ENCODE assay signal across 1 cellular context in the genomic region with DNA sequence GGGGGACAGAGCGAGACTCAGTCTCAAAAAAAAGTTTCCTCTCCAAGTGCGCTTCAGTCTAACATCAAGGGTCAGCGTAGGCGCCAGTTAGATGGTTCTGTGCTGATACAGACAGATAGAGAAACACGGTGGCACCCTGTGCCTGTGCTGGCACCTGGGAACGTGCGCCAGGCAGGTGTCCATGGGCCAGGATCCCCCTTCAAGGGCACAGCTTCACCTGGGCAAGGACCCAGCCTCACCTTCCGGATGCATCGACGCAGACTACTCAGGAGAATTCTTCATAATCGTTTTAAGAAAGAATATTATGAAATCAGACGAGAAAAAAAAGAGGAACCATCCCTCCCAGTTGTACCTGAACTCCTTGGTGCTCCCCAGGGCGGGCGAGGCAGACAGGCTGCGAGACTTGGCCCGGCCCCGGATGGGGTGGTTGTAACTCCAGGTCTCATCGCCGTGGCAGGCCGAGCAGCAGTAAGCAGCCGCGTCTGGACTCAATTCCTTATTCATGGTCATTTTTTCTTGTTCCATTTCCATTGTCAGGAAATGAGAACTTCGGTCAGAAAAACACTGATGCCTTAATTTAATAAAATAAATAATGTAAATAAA.
TF ChIP-seq lines count a peak whose summit lies in the region.

No MANE protein-coding gene starts in this region.

TF ChIP-seq in K562, 482 proteins besides CTCF, POLR2A, EP300 and RAD21:
- TF ChIP-seq, protein P1, sequence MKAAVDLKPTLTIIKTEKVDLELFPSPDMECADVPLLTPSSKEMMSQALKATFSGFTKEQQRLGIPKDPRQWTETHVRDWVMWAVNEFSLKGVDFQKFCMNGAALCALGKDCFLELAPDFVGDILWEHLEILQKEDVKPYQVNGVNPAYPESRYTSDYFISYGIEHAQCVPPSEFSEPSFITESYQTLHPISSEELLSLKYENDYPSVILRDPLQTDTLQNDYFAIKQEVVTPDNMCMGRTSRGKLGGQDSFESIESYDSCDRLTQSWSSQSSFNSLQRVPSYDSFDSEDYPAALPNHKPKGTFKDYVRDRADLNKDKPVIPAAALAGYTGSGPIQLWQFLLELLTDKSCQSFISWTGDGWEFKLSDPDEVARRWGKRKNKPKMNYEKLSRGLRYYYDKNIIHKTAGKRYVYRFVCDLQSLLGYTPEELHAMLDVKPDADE (conservative IDR thresholded peaks at IDR 0.05; ENCODE audit: control insufficient read depth, low read depth, low read length) = no peak
- 0 out of 2 replicates have a peak, but pooled peaks have one; percentile 13 for TF ChIP-seq RBFOX2 (IDR thresholded peaks at IDR 0.05; ENCODE audit: low read depth, low read length)
- TF ChIP-seq, protein P2, sequence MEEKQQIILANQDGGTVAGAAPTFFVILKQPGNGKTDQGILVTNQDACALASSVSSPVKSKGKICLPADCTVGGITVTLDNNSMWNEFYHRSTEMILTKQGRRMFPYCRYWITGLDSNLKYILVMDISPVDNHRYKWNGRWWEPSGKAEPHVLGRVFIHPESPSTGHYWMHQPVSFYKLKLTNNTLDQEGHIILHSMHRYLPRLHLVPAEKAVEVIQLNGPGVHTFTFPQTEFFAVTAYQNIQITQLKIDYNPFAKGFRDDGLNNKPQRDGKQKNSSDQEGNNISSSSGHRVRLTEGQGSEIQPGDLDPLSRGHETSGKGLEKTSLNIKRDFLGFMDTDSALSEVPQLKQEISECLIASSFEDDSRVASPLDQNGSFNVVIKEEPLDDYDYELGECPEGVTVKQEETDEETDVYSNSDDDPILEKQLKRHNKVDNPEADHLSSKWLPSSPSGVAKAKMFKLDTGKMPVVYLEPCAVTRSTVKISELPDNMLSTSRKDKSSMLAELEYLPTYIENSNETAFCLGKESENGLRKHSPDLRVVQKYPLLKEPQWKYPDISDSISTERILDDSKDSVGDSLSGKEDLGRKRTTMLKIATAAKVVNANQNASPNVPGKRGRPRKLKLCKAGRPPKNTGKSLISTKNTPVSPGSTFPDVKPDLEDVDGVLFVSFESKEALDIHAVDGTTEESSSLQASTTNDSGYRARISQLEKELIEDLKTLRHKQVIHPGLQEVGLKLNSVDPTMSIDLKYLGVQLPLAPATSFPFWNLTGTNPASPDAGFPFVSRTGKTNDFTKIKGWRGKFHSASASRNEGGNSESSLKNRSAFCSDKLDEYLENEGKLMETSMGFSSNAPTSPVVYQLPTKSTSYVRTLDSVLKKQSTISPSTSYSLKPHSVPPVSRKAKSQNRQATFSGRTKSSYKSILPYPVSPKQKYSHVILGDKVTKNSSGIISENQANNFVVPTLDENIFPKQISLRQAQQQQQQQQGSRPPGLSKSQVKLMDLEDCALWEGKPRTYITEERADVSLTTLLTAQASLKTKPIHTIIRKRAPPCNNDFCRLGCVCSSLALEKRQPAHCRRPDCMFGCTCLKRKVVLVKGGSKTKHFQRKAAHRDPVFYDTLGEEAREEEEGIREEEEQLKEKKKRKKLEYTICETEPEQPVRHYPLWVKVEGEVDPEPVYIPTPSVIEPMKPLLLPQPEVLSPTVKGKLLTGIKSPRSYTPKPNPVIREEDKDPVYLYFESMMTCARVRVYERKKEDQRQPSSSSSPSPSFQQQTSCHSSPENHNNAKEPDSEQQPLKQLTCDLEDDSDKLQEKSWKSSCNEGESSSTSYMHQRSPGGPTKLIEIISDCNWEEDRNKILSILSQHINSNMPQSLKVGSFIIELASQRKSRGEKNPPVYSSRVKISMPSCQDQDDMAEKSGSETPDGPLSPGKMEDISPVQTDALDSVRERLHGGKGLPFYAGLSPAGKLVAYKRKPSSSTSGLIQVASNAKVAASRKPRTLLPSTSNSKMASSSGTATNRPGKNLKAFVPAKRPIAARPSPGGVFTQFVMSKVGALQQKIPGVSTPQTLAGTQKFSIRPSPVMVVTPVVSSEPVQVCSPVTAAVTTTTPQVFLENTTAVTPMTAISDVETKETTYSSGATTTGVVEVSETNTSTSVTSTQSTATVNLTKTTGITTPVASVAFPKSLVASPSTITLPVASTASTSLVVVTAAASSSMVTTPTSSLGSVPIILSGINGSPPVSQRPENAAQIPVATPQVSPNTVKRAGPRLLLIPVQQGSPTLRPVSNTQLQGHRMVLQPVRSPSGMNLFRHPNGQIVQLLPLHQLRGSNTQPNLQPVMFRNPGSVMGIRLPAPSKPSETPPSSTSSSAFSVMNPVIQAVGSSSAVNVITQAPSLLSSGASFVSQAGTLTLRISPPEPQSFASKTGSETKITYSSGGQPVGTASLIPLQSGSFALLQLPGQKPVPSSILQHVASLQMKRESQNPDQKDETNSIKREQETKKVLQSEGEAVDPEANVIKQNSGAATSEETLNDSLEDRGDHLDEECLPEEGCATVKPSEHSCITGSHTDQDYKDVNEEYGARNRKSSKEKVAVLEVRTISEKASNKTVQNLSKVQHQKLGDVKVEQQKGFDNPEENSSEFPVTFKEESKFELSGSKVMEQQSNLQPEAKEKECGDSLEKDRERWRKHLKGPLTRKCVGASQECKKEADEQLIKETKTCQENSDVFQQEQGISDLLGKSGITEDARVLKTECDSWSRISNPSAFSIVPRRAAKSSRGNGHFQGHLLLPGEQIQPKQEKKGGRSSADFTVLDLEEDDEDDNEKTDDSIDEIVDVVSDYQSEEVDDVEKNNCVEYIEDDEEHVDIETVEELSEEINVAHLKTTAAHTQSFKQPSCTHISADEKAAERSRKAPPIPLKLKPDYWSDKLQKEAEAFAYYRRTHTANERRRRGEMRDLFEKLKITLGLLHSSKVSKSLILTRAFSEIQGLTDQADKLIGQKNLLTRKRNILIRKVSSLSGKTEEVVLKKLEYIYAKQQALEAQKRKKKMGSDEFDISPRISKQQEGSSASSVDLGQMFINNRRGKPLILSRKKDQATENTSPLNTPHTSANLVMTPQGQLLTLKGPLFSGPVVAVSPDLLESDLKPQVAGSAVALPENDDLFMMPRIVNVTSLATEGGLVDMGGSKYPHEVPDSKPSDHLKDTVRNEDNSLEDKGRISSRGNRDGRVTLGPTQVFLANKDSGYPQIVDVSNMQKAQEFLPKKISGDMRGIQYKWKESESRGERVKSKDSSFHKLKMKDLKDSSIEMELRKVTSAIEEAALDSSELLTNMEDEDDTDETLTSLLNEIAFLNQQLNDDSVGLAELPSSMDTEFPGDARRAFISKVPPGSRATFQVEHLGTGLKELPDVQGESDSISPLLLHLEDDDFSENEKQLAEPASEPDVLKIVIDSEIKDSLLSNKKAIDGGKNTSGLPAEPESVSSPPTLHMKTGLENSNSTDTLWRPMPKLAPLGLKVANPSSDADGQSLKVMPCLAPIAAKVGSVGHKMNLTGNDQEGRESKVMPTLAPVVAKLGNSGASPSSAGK (IDR thresholded peaks at IDR 0.05) = no peak
- no peak for TF ChIP-seq POLR3G (IDR thresholded peaks at IDR 0.05; ENCODE audit: extremely low read depth, insufficient read length, insufficient replicate concordance)
- peak; percentile 43; the same call in 1 of the 2 replicates for TF ChIP-seq ZNF263 (CRISPR knock-in tag; IDR thresholded peaks at IDR 0.05; ENCODE audit: borderline replicate concordance)
- no peak for TF ChIP-seq TBL1XR1 (IDR thresholded peaks at IDR 0.05; ENCODE audit: low read length in 2 of 2)
- no peak for TF ChIP-seq ZNF354B (CRISPR knock-in tag; IDR thresholded peaks at IDR 0.05)
- TF ChIP-seq CBX5 (IDR thresholded peaks at IDR 0.05; ENCODE audit: borderline replicate concordance, low read depth) = no peak
- TF ChIP-seq, protein P3, sequence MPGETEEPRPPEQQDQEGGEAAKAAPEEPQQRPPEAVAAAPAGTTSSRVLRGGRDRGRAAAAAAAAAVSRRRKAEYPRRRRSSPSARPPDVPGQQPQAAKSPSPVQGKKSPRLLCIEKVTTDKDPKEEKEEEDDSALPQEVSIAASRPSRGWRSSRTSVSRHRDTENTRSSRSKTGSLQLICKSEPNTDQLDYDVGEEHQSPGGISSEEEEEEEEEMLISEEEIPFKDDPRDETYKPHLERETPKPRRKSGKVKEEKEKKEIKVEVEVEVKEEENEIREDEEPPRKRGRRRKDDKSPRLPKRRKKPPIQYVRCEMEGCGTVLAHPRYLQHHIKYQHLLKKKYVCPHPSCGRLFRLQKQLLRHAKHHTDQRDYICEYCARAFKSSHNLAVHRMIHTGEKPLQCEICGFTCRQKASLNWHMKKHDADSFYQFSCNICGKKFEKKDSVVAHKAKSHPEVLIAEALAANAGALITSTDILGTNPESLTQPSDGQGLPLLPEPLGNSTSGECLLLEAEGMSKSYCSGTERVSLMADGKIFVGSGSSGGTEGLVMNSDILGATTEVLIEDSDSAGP (CRISPR knock-in tag; IDR thresholded peaks at IDR 0.05) = no peak
